ENCODE assay signal across 18 cellular contexts in genomic region chr5:157959355-157959754, GRCh38.
"Had no signal": no experiment of that assay in that cellular context is flagged by ENCODE, and none has a peak within 500 bp of the region (broad histone marks: within the 10 kb centered on the region; RNA-seq: fewer than 3 reads in every experiment).

No MANE protein-coding gene starts in this region.

- DNase-seq: activated B cell treated with CpG ODN at 0.5 μM for 24 hours; activated CD4-positive, alpha-beta T cell treated with anti-CD3 and anti-CD28 coated beads, Interleukin-2, amount 50 U/mL, for 1 hour; activated CD8-positive, alpha-beta T cell treated with anti-CD3 and anti-CD28 coated beads for 36 hours; activated gamma-delta T cell treated with Interleukin-2 at 50 U/mL for 16 hours; activated naive CD4-positive, alpha-beta T cell treated with anti-CD3 and anti-CD28 coated beads, Interleukin-2, amount 50 U/mL, for 16 hours; activated T-cell treated with anti-CD3 and anti-CD28 coated beads, Interleukin-2, amount 50 U/mL, for 4 hours; amniotic stem cell; brain microvascular endothelial cell; endodermal cell; foreskin melanocyte; kidney glomerular epithelial cell; left lung; lower lobe of right lung; mesenchymal stem cell; posterior cingulate gyrus; small intestine; stimulated activated CD4-positive, alpha-beta T cell treated with anti-CD3 and anti-CD28 coated beads, Interleukin-4, amount 100 ng/mL, for 24 hours had no signal

- H3K9me3 ChIP-seq: left lung, lower lobe of right lung, uterus had no signal

- H3K27me3 ChIP-seq: brain microvascular endothelial cell, left lung, uterus had no signal

- H3K4me3 ChIP-seq: left lung, lower lobe of right lung, uterus had no signal

- H3K4me1 ChIP-seq: left lung, lower lobe of right lung, uterus had no signal

- H3K27ac ChIP-seq: brain microvascular endothelial cell, left lung, lower lobe of right lung, uterus had no signal

- H3K36me3 ChIP-seq: brain microvascular endothelial cell, left lung, lower lobe of right lung, uterus had no signal
